In the genomic region with DNA sequence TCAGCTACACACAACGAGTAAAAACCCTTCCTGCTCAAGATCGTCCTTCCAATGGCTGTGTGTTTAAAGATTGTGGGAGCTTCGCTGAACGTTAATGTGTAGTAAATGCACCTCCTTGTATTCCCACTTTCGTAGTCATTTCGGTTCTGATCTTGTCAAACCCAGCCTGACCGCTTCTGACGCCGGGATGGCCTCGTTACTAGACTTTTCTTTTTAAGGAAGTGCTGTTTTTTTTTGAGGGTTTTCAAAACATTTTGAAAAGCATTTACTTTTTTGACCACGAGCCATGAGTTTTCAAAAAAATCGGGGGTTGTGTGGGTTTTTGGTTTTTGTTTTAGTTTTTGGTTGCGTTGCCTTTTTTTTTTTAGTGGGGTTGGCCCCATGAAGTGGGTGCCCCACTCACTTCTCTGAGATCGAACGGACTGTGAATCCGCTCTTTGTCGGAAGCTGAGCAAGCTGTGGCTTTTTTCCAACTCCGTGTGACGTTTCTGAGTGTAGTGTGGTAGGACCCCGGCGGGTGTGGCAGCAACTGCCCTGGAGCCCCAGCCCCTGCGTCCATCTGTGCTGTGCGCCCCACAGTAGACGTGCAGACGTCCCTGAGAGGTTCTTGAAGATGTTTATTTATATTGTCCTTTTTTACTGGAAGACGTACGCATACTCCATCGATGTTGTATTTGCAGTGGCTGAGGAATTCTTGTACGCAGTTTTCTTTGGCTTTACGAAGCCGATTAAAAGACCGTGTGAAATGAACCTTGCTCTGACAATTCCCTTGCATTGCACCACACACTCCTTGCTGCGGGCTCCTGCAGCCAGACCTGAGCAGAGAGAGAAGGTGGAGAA, we compare ENCODE assay signal across 1 cellular context.
TF ChIP-seq lines count a peak whose summit lies in the region.

No MANE protein-coding gene starts in this region.

TF ChIP-seq in HepG2, 621 proteins besides CTCF, POLR2A, EP300 and RAD21:
- TF ChIP-seq RBFOX2 (IDR thresholded peaks at IDR 0.05; ENCODE audit: low read depth, low read length) (peak; percentile 11), CC2D1A (CRISPR knock-in tag; IDR thresholded peaks at IDR 0.05) (no peak), TAF1 (CRISPR knock-in tag; IDR thresholded peaks at IDR 0.05) (no peak)
TF ChIP-seq in HepG2: peak in this region for 1.
